ENCODE assay signal across 1 cellular context in genomic region chr5:177497297-177498012, GRCh38.
A peak's percentile ranks its signal among the peaks of the same experiment; 100 is the strongest.
TF ChIP-seq lines count a peak whose summit lies in the region.

A gene with protein sequence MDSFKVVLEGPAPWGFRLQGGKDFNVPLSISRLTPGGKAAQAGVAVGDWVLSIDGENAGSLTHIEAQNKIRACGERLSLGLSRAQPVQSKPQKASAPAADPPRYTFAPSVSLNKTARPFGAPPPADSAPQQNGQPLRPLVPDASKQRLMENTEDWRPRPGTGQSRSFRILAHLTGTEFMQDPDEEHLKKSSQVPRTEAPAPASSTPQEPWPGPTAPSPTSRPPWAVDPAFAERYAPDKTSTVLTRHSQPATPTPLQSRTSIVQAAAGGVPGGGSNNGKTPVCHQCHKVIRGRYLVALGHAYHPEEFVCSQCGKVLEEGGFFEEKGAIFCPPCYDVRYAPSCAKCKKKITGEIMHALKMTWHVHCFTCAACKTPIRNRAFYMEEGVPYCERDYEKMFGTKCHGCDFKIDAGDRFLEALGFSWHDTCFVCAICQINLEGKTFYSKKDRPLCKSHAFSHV (minus strand): TSS chr5:177497604. CDS start chr5:177496512, 1,092 bp downstream.

TF ChIP-seq in K562, 482 proteins besides CTCF, POLR2A, EP300 and RAD21 (continued from another document and continues in another):
- 0 out of 2 replicates have a peak, but pooled peaks have one; percentile 39 for TF ChIP-seq GATAD2A (IDR thresholded peaks at IDR 0.05)
- no peak for TF ChIP-seq ZNF311 (CRISPR knock-in tag; IDR thresholded peaks at IDR 0.05)
- TF ChIP-seq KLF13 (tag; IDR thresholded peaks at IDR 0.05; ENCODE audit: borderline replicate concordance, low read depth) = 0 out of 2 replicates have a peak, but pooled peaks have one; percentile 50
- TF ChIP-seq ZNF717 (CRISPR knock-in tag; IDR thresholded peaks at IDR 0.05) = no peak
- TF ChIP-seq, protein P1, sequence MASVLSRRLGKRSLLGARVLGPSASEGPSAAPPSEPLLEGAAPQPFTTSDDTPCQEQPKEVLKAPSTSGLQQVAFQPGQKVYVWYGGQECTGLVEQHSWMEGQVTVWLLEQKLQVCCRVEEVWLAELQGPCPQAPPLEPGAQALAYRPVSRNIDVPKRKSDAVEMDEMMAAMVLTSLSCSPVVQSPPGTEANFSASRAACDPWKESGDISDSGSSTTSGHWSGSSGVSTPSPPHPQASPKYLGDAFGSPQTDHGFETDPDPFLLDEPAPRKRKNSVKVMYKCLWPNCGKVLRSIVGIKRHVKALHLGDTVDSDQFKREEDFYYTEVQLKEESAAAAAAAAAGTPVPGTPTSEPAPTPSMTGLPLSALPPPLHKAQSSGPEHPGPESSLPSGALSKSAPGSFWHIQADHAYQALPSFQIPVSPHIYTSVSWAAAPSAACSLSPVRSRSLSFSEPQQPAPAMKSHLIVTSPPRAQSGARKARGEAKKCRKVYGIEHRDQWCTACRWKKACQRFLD (CRISPR knock-in tag; IDR thresholded peaks at IDR 0.05) = no peak; the same call in none of the 2 replicates
- no peak for TF ChIP-seq PCBP2 (IDR thresholded peaks at IDR 0.05; ENCODE audit: low read depth, low read length, poor library complexity, severe bottlenecking)
- peak; percentile 90 for TF ChIP-seq PTBP1 (IDR thresholded peaks at IDR 0.05; ENCODE audit: low read depth, low read length)
- TF ChIP-seq PHB2 (IDR thresholded peaks at IDR 0.05; ENCODE audit: low read depth) = no peak
- no peak for TF ChIP-seq MXD1 (CRISPR knock-in tag; IDR thresholded peaks at IDR 0.05; ENCODE audit: borderline replicate concordance, poor library complexity, severe bottlenecking)
- TF ChIP-seq BDP1 (IDR thresholded peaks at IDR 0.05; ENCODE audit: insufficient read depth, insufficient read length) = no peak
- TF ChIP-seq SOX6 (IDR thresholded peaks at IDR 0.05) = no peak; the same call in 1 of the 2 replicates
- peak; percentile 85 to 86 for TF ChIP-seq MAZ (CRISPR knock-in tag; conservative IDR thresholded peaks at IDR 0.05 in 1 of 2, IDR thresholded peaks at IDR 0.05 in 1 of 2)
- no peak for TF ChIP-seq ZNF79 (CRISPR knock-in tag; IDR thresholded peaks at IDR 0.05; ENCODE audit: low read depth)
- no peak for TF ChIP-seq FOXJ2 (tag; IDR thresholded peaks at IDR 0.05)
- no peak for TF ChIP-seq EHMT2 (IDR thresholded peaks at IDR 0.05)
- no peak; the same call in 1 of the 2 replicates for TF ChIP-seq ZSCAN32 (CRISPR knock-in tag; IDR thresholded peaks at IDR 0.05)
- TF ChIP-seq PML (IDR thresholded peaks at IDR 0.05; ENCODE audit: low read length) = peak; percentile 81
- TF ChIP-seq, protein P2, sequence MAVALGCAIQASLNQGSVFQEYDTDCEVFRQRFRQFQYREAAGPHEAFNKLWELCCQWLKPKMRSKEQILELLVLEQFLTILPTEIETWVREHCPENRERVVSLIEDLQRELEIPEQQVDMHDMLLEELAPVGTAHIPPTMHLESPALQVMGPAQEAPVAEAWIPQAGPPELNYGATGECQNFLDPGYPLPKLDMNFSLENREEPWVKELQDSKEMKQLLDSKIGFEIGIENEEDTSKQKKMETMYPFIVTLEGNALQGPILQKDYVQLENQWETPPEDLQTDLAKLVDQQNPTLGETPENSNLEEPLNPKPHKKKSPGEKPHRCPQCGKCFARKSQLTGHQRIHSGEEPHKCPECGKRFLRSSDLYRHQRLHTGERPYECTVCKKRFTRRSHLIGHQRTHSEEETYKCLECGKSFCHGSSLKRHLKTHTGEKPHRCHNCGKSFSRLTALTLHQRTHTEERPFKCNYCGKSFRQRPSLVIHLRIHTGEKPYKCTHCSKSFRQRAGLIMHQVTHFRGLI (CRISPR knock-in tag; IDR thresholded peaks at IDR 0.05) = no peak
- TF ChIP-seq ZFX (CRISPR knock-in tag; IDR thresholded peaks at IDR 0.05) = peak; percentile 73
- TF ChIP-seq RAD51 (IDR thresholded peaks at IDR 0.05; ENCODE audit: borderline replicate concordance, low read depth) = no peak
- TF ChIP-seq, protein P3, sequence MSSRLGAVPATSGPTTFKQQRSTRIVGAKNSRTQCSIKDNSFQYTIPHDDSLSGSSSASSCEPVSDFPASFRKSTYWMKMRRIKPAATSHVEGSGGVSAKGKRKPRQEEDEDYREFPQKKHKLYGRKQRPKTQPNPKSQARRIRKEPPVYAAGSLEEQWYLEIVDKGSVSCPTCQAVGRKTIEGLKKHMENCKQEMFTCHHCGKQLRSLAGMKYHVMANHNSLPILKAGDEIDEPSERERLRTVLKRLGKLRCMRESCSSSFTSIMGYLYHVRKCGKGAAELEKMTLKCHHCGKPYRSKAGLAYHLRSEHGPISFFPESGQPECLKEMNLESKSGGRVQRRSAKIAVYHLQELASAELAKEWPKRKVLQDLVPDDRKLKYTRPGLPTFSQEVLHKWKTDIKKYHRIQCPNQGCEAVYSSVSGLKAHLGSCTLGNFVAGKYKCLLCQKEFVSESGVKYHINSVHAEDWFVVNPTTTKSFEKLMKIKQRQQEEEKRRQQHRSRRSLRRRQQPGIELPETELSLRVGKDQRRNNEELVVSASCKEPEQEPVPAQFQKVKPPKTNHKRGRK (tag; IDR thresholded peaks at IDR 0.05) = no peak
- TF ChIP-seq E2F4 (CRISPR knock-in tag; IDR thresholded peaks at IDR 0.05; ENCODE audit: low read depth) = no peak
- TF ChIP-seq UBTF (IDR thresholded peaks at IDR 0.05; ENCODE audit: borderline replicate concordance in 1 of 2, low read depth in 2 of 2, low read length in 2 of 2) = peak in 1 of 2 experiments; percentile 76; a peak in 2 of 4 replicates
- peak; percentile 51 for TF ChIP-seq EP400 (IDR thresholded peaks at IDR 0.05)
- TF ChIP-seq CHCHD3 (CRISPR knock-in tag; IDR thresholded peaks at IDR 0.05) = 0 out of 2 replicates have a peak, but pooled peaks have one; percentile 38
- TF ChIP-seq, protein P4, sequence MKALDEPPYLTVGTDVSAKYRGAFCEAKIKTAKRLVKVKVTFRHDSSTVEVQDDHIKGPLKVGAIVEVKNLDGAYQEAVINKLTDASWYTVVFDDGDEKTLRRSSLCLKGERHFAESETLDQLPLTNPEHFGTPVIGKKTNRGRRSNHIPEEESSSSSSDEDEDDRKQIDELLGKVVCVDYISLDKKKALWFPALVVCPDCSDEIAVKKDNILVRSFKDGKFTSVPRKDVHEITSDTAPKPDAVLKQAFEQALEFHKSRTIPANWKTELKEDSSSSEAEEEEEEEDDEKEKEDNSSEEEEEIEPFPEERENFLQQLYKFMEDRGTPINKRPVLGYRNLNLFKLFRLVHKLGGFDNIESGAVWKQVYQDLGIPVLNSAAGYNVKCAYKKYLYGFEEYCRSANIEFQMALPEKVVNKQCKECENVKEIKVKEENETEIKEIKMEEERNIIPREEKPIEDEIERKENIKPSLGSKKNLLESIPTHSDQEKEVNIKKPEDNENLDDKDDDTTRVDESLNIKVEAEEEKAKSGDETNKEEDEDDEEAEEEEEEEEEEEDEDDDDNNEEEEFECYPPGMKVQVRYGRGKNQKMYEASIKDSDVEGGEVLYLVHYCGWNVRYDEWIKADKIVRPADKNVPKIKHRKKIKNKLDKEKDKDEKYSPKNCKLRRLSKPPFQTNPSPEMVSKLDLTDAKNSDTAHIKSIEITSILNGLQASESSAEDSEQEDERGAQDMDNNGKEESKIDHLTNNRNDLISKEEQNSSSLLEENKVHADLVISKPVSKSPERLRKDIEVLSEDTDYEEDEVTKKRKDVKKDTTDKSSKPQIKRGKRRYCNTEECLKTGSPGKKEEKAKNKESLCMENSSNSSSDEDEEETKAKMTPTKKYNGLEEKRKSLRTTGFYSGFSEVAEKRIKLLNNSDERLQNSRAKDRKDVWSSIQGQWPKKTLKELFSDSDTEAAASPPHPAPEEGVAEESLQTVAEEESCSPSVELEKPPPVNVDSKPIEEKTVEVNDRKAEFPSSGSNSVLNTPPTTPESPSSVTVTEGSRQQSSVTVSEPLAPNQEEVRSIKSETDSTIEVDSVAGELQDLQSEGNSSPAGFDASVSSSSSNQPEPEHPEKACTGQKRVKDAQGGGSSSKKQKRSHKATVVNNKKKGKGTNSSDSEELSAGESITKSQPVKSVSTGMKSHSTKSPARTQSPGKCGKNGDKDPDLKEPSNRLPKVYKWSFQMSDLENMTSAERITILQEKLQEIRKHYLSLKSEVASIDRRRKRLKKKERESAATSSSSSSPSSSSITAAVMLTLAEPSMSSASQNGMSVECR (CRISPR knock-in tag; IDR thresholded peaks at IDR 0.05) = no peak
- TF ChIP-seq ZBTB8A (IDR thresholded peaks at IDR 0.05; ENCODE audit: partially characterized antibody) = no peak
- TF ChIP-seq, protein P5, sequence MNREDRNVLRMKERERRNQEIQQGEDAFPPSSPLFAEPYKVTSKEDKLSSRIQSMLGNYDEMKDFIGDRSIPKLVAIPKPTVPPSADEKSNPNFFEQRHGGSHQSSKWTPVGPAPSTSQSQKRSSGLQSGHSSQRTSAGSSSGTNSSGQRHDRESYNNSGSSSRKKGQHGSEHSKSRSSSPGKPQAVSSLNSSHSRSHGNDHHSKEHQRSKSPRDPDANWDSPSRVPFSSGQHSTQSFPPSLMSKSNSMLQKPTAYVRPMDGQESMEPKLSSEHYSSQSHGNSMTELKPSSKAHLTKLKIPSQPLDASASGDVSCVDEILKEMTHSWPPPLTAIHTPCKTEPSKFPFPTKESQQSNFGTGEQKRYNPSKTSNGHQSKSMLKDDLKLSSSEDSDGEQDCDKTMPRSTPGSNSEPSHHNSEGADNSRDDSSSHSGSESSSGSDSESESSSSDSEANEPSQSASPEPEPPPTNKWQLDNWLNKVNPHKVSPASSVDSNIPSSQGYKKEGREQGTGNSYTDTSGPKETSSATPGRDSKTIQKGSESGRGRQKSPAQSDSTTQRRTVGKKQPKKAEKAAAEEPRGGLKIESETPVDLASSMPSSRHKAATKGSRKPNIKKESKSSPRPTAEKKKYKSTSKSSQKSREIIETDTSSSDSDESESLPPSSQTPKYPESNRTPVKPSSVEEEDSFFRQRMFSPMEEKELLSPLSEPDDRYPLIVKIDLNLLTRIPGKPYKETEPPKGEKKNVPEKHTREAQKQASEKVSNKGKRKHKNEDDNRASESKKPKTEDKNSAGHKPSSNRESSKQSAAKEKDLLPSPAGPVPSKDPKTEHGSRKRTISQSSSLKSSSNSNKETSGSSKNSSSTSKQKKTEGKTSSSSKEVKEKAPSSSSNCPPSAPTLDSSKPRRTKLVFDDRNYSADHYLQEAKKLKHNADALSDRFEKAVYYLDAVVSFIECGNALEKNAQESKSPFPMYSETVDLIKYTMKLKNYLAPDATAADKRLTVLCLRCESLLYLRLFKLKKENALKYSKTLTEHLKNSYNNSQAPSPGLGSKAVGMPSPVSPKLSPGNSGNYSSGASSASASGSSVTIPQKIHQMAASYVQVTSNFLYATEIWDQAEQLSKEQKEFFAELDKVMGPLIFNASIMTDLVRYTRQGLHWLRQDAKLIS (CRISPR knock-in tag; IDR thresholded peaks at IDR 0.05) = no peak; the same call in 1 of the 2 replicates
- TF ChIP-seq MBD2 (IDR thresholded peaks at IDR 0.05; ENCODE audit: borderline replicate concordance, low read depth) = peak; percentile 78
- TF ChIP-seq ETV5 (CRISPR knock-in tag; IDR thresholded peaks at IDR 0.05; ENCODE audit: low read depth) = 0 out of 2 replicates have a peak, but pooled peaks have one; percentile 65
- TF ChIP-seq ZNF212 (CRISPR knock-in tag; IDR thresholded peaks at IDR 0.05) = no peak
- no peak for TF ChIP-seq CAMTA2 (CRISPR knock-in tag; conservative IDR thresholded peaks at IDR 0.05)
- TF ChIP-seq KAT7 (CRISPR knock-in tag; IDR thresholded peaks at IDR 0.05; ENCODE audit: borderline replicate concordance) = no peak; the same call in 1 of the 2 replicates
- TF ChIP-seq CTBP1 (IDR thresholded peaks at IDR 0.05; ENCODE audit: borderline replicate concordance) = peak; percentile 48
- no peak for TF ChIP-seq MYBL2 (IDR thresholded peaks at IDR 0.05; ENCODE audit: low read depth)
- TF ChIP-seq MYBL2 (CRISPR knock-in tag; IDR thresholded peaks at IDR 0.05; ENCODE audit: borderline replicate concordance) = no peak
- no peak for TF ChIP-seq HDAC8 (tag; IDR thresholded peaks at IDR 0.05)
- TF ChIP-seq, protein P6, sequence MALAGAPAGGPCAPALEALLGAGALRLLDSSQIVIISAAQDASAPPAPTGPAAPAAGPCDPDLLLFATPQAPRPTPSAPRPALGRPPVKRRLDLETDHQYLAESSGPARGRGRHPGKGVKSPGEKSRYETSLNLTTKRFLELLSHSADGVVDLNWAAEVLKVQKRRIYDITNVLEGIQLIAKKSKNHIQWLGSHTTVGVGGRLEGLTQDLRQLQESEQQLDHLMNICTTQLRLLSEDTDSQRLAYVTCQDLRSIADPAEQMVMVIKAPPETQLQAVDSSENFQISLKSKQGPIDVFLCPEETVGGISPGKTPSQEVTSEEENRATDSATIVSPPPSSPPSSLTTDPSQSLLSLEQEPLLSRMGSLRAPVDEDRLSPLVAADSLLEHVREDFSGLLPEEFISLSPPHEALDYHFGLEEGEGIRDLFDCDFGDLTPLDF (CRISPR knock-in tag; IDR thresholded peaks at IDR 0.05) = no peak
- no peak for TF ChIP-seq ZNF165 (CRISPR knock-in tag; IDR thresholded peaks at IDR 0.05; ENCODE audit: borderline replicate concordance)
- TF ChIP-seq, protein P7, sequence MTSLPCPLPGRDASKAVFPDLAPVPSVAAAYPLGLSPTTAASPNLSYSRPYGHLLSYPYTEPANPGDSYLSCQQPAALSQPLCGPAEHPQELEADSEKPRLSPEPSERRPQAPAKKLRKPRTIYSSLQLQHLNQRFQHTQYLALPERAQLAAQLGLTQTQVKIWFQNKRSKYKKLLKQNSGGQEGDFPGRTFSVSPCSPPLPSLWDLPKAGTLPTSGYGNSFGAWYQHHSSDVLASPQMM (CRISPR knock-in tag; IDR thresholded peaks at IDR 0.05) = no peak
